Comparison of ENCODE assay signal across 1 cellular context in the genomic region with DNA sequence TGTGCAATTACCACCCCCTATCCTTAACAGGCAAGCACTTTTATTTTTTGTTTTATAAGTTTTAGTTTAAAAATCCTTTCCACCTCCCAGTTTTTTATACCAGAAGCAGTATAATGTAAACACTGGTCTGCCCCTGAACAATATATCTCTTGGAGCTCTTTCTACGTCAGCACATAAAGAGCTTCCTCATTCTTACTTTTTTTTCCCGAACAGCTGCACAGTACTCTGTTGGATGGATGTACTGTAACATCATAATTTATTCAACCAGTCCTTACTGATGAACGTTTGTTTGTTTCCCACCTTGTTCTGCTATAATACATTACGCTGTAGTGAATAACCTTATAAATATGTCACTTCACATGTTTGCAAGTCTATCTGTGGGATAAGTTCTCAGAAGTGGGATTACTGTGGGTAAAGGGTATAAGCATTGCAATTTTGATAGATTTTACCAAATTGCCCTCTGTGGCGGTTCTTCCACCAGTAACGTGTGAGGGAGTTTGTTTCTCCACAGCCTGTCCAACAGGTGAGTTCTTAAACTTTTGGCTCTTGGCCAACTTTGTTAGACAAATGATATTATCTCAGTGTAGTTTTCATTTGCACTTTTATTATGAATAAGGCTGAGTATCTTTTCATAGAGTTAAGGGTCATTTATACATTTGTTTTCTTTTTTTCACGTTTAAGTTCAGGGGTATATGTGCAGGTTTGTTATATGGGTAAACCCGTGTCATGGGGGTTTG.
TF ChIP-seq lines count a peak whose summit lies in the region.

No MANE protein-coding gene starts in this region.

TF ChIP-seq in K562, 482 proteins besides CTCF, POLR2A, EP300 and RAD21 (continued from another document):
- TF ChIP-seq, protein P1, sequence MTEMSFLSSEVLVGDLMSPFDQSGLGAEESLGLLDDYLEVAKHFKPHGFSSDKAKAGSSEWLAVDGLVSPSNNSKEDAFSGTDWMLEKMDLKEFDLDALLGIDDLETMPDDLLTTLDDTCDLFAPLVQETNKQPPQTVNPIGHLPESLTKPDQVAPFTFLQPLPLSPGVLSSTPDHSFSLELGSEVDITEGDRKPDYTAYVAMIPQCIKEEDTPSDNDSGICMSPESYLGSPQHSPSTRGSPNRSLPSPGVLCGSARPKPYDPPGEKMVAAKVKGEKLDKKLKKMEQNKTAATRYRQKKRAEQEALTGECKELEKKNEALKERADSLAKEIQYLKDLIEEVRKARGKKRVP (CRISPR knock-in tag; IDR thresholded peaks at IDR 0.05) = no peak
- TF ChIP-seq CREB1 (IDR thresholded peaks at IDR 0.05) = no peak
- TF ChIP-seq CREB1 (CRISPR knock-in tag; IDR thresholded peaks at IDR 0.05) = no peak
- no peak for TF ChIP-seq E2F3 (CRISPR knock-in tag; IDR thresholded peaks at IDR 0.05)
- TF ChIP-seq, protein P2, sequence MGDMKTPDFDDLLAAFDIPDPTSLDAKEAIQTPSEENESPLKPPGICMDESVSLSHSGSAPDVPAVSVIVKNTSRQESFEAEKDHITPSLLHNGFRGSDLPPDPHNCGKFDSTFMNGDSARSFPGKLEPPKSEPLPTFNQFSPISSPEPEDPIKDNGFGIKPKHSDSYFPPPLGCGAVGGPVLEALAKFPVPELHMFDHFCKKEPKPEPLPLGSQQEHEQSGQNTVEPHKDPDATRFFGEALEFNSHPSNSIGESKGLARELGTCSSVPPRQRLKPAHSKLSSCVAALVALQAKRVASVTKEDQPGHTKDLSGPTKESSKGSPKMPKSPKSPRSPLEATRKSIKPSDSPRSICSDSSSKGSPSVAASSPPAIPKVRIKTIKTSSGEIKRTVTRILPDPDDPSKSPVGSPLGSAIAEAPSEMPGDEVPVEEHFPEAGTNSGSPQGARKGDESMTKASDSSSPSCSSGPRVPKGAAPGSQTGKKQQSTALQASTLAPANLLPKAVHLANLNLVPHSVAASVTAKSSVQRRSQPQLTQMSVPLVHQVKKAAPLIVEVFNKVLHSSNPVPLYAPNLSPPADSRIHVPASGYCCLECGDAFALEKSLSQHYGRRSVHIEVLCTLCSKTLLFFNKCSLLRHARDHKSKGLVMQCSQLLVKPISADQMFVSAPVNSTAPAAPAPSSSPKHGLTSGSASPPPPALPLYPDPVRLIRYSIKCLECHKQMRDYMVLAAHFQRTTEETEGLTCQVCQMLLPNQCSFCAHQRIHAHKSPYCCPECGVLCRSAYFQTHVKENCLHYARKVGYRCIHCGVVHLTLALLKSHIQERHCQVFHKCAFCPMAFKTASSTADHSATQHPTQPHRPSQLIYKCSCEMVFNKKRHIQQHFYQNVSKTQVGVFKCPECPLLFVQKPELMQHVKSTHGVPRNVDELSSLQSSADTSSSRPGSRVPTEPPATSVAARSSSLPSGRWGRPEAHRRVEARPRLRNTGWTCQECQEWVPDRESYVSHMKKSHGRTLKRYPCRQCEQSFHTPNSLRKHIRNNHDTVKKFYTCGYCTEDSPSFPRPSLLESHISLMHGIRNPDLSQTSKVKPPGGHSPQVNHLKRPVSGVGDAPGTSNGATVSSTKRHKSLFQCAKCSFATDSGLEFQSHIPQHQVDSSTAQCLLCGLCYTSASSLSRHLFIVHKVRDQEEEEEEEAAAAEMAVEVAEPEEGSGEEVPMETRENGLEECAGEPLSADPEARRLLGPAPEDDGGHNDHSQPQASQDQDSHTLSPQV (IDR thresholded peaks at IDR 0.05) = no peak
